Comparison of ENCODE assay signal across 20 cellular contexts in the genomic region with DNA sequence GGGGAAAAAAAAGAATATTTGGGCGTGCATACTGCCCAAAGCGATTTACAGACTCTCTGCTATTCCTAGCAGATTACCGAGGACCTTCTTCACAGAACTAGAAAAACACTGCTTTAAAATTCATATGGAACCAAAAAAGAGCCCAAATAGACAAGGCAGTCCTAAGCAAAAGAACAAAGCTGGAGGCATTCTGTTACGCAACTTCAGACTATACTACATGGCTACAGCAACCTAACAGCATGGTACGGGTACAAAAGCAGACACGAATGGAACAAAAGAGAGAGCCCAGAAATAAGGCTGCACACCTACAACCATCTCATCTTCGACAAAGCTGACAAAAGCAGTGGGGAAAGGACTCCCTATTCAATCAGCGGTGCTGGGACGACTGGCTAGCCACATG. TPM values are rescaled to one million over a fixed set of nuclear protein-coding genes. Genes with fewer than 3 reads are reported as not detected.
A peak's percentile ranks its signal among the peaks of the same experiment; 100 is the strongest.
DNase-seq lines count a peak whose midpoint lies in the region; ATAC-seq, FAIRE-seq and TF ChIP-seq lines count a peak whose summit lies in the region.
"Had no signal": no experiment of that assay in that cellular context is flagged by ENCODE, and none has a peak within 500 bp of the region (broad histone marks: within the 10 kb centered on the region; RNA-seq: fewer than 3 reads in every experiment).

No MANE protein-coding gene starts in this region.

- H4K8ac ChIP-seq in mesenchymal stem cell (ENCODE audit: low read length): peak overlapping the region; percentile 16

- CTCF ChIA-PET in HepG2 (lab: Yijun Ruan, JAX; ENCODE audit: low intra/inter-chr PET ratio, low total read pairs): no interaction called here
- CTCF ChIA-PET in K562 (lab: Yijun Ruan, JAX; ENCODE audit: low intra/inter-chr PET ratio): no interaction called here

- H3K9me3 ChIP-seq in HepG2 (ENCODE audit: low read length): no peaks in the 10 kb centered on the region
- no peaks in the 10 kb centered on the region for H3K9me3 ChIP-seq in right lobe of liver
- no peaks in the 10 kb centered on the region for H3K9me3 ChIP-seq in K562 (replicated peaks; ENCODE audit: control insufficient read depth, insufficient read depth, low read depth, low read length)
- no peaks in the 10 kb centered on the region for H3K9me3 ChIP-seq in mesenchymal stem cell (ENCODE audit: control insufficient read depth, low read length)
- H3K9me3 ChIP-seq: A549, BLaER1, Caco-2 had no signal

- in situ Hi-C loops in HepG2 (cut with HindIII; ENCODE audit: extremely low pct_ligation_motif_present, low pct_unique_long_range_greater_than_20kb): no loop called here
- in situ Hi-C loops in K562 (cut with MboI): no loop called here

- peaks cover 12% of the 10 kb centered on the region; the same call in 1 of the 2 replicates for H3K4me1 ChIP-seq in HepG2 (ENCODE audit: insufficient read depth, low read length)
- H3K4me1 ChIP-seq in right lobe of liver: peaks cover 0 to 6% (median 0%) of the 10 kb centered on the region in 4 donors
- H3K4me1 ChIP-seq in K562 (replicated peaks in 1 of 2; ENCODE audit: control insufficient read depth in 2 of 2, insufficient read depth in 2 of 2, low read length in 2 of 2): no peaks in the 10 kb centered on the region
- peaks cover 3% of the 10 kb centered on the region for H3K4me1 ChIP-seq in mesenchymal stem cell (ENCODE audit: control insufficient read depth, insufficient read depth, low read depth, low read length)
- H3K4me1 ChIP-seq: A549, BLaER1, Caco-2 had no signal

- POLR2A ChIA-PET in HepG2 (lab: Yijun Ruan, JAX): no interaction called here
- POLR2A ChIA-PET in K562 (lab: Yijun Ruan, JAX): no interaction called here

- H3K79me2 ChIP-seq in HepG2 (ENCODE audit: insufficient read depth, low read length) (no peaks in the 10 kb centered on the region), K562 (ENCODE audit: control insufficient read depth, insufficient read depth, low read length) (peaks cover 10% of the 10 kb centered on the region)

- no peaks in the 10 kb centered on the region for H3K9me1 ChIP-seq in K562 (ENCODE audit: control insufficient read depth, insufficient read depth, low read length)

- peaks cover 0 to 8% of the 10 kb centered on the region in 2 experiments; a peak in 2 of 5 replicates for H3K36me3 ChIP-seq in HepG2 (replicated peaks in 1 of 2; ENCODE audit: control insufficient read depth in 1 of 2, insufficient read depth in 2 of 2, low read length in 2 of 2)
- no peaks in the 10 kb centered on the region for H3K36me3 ChIP-seq in right lobe of liver
- H3K36me3 ChIP-seq in K562 (ENCODE audit: control insufficient read depth, insufficient read depth, low read length): peaks cover 19% of the 10 kb centered on the region; the same call in 2 of the 3 replicates
- peaks cover 8 to 11% of the 10 kb centered on the region in 2 experiments for H3K36me3 ChIP-seq in mesenchymal stem cell (ENCODE audit: control insufficient read depth in 1 of 2, insufficient read depth in 2 of 2, low read depth in 1 of 2, low read length in 2 of 2)

- no peak overlapping the region for H2BK15ac ChIP-seq in mesenchymal stem cell (ENCODE audit: low read depth, poor library complexity, severe bottlenecking)

- no peak for ATAC-seq in HepG2
- ATAC-seq in right lobe of liver: no peak
- ATAC-seq in K562: no peak
- no peak for ATAC-seq in esophagus mucosa
- ATAC-seq: A549; CD8-positive, alpha-beta T cell; HCT116 had no signal

- no peak overlapping the region for H3K9ac ChIP-seq in HepG2 (ENCODE audit: insufficient read depth, low read depth, low read length)
- H3K9ac ChIP-seq in K562 (ENCODE audit: insufficient read depth in 1 of 2, low read depth in 2 of 2, low read length in 2 of 2): no peak overlapping the region
- no peak overlapping the region for H3K9ac ChIP-seq in mesenchymal stem cell (ENCODE audit: low read length)
- H3K9ac ChIP-seq: BLaER1 had no signal

- H3K4me2 ChIP-seq in HepG2 (ENCODE audit: low read depth, low read length) (no peak overlapping the region), K562 (ENCODE audit: insufficient read depth, low read length) (no peak overlapping the region), mesenchymal stem cell (ENCODE audit: low read length, poor library complexity, severe bottlenecking) (no peak overlapping the region)
- H3K4me2 ChIP-seq: A549, BLaER1 had no signal

- TF ChIP-seq EP300 in HepG2 (IDR thresholded peaks at IDR 0.05; ENCODE audit: low read depth in 2 of 2, low read length in 2 of 2) (no peak), HepG2 (CRISPR knock-in tag; IDR thresholded peaks at IDR 0.05; ENCODE audit: borderline replicate concordance) (no peak), K562 (IDR thresholded peaks at IDR 0.05; ENCODE audit: low read length) (no peak)

- no peak overlapping the region for H2BK120ac ChIP-seq in mesenchymal stem cell (ENCODE audit: low read depth, low read length)

- H3K79me1 ChIP-seq in mesenchymal stem cell (replicated peaks; ENCODE audit: low read length, poor library complexity, severe bottlenecking): peaks cover 22% of the 10 kb centered on the region

- H4K91ac ChIP-seq in mesenchymal stem cell (ENCODE audit: low read length): no peak overlapping the region

- no peak for TF ChIP-seq POLR2A in HepG2 (IDR thresholded peaks at IDR 0.05; ENCODE audit: insufficient read depth in 1 of 2, low read depth in 2 of 2, low read length in 2 of 2)
- no peak for TF ChIP-seq POLR2A in right lobe of liver (IDR thresholded peaks at IDR 0.05)
- no peak for TF ChIP-seq POLR2A in K562 (conservative IDR thresholded peaks at IDR 0.05)

- no peak overlapping the region for H3K23ac ChIP-seq in mesenchymal stem cell (ENCODE audit: low read length in 2 of 2)

- H3K27me3 ChIP-seq in HepG2 (ENCODE audit: control insufficient read depth in 1 of 2, insufficient read depth in 2 of 2, low read length in 2 of 2) (no peaks in the 10 kb centered on the region), right lobe of liver (no peaks in the 10 kb centered on the region), K562 (ENCODE audit: control insufficient read depth in 2 of 2, insufficient read depth in 2 of 2, low read length in 2 of 2) (no peaks in the 10 kb centered on the region), mesenchymal stem cell (ENCODE audit: control insufficient read depth in 1 of 2, insufficient read depth in 1 of 2, low read length in 2 of 2) (no peaks in the 10 kb centered on the region)
- H3K27me3 ChIP-seq: BLaER1 had no signal

- DNase-seq in HepG2 (ENCODE audit: low spot score): no peak
- no peak for DNase-seq in right lobe of liver
- DNase-seq in K562 (ENCODE audit: extremely low read depth in 1 of 4, low spot score in 3 of 4): no peak
- no peak for DNase-seq in mesenchymal stem cell
- no peak for DNase-seq in activated naive CD4-positive, alpha-beta T cell treated with Interleukin-2 at 50 U/mL for 16 hours
- DNase-seq: 8988T; ACHN; Caco-2; CD4-positive, CD25-positive, alpha-beta regulatory T cell; CD8-positive, alpha-beta T cell; DMS153; DND-41; H9 had no signal

- H3K4me3 ChIP-seq in HepG2 (replicated peaks in 1 of 3; ENCODE audit: insufficient read depth in 1 of 3, low read depth in 2 of 3, low read length in 3 of 3) (no peak overlapping the region), right lobe of liver (no peak overlapping the region), K562 (no peak overlapping the region), mesenchymal stem cell (ENCODE audit: insufficient read depth in 1 of 2, low read depth in 1 of 2, low read length in 2 of 2) (no peak overlapping the region)
- H3K4me3 ChIP-seq: A549, BLaER1 had no signal

- H4K20me1 ChIP-seq in HepG2 (ENCODE audit: insufficient read depth, low read length) (no peaks in the 10 kb centered on the region), K562 (replicated peaks; ENCODE audit: control insufficient read depth, insufficient read depth, low read length) (no peaks in the 10 kb centered on the region)

- BruUV-seq in HepG2 (replicated peaks; lab: Mats Ljungman, UMichigan): no TSS peak
- no TSS peak for BruUV-seq in K562 (replicated peaks; lab: Mats Ljungman, UMichigan)

- intact Hi-C loops in HepG2 (cut with micrococcal nuclease; ENCODE audit: unreplicated experiment): no loop called here
- intact Hi-C loops in right lobe of liver (cut with DNase I): no loop called here
- intact Hi-C loops in K562 (cut with micrococcal nuclease): no loop called here

- no peak overlapping the region for H3K14ac ChIP-seq in mesenchymal stem cell (ENCODE audit: low read length in 2 of 2)

- no peak overlapping the region for H2AFZ ChIP-seq in HepG2 (ENCODE audit: low read length)
- H2AFZ ChIP-seq in K562 (ENCODE audit: low read depth, low read length): no peak overlapping the region
- H2AFZ ChIP-seq in mesenchymal stem cell (ENCODE audit: low read depth, low read length): no peak overlapping the region

- H3K27ac ChIP-seq in HepG2 (ENCODE audit: extremely low read length, insufficient read depth, low read length): no peak overlapping the region
- H3K27ac ChIP-seq in right lobe of liver: no peak overlapping the region
- H3K27ac ChIP-seq in K562 (ENCODE audit: extremely low read depth, low read depth, low read length): no peak overlapping the region
- H3K27ac ChIP-seq in mesenchymal stem cell (ENCODE audit: low read length, poor library complexity, severe bottlenecking): no peak overlapping the region
- H3K27ac ChIP-seq: A549, BLaER1, C4-2B had no signal

- H2BK5ac ChIP-seq in mesenchymal stem cell (ENCODE audit: low read depth, low read length, poor library complexity, severe bottlenecking): no peak overlapping the region

- H2BK12ac ChIP-seq in mesenchymal stem cell (ENCODE audit: low read length in 2 of 2): no peak overlapping the region

- no peak for TF ChIP-seq CTCF in HepG2 (CRISPR knock-in tag; IDR thresholded peaks at IDR 0.05)
- no peak for TF ChIP-seq CTCF in right lobe of liver (IDR thresholded peaks at IDR 0.05)
- no peak for TF ChIP-seq CTCF in K562 (IDR thresholded peaks at IDR 0.05 in 2 of 3, conservative IDR thresholded peaks at IDR 0.05 in 1 of 3; ENCODE audit: insufficient read depth in 2 of 3, low read depth in 1 of 3, low read length in 3 of 3)

- no peak overlapping the region for H3K4ac ChIP-seq in mesenchymal stem cell (ENCODE audit: low read depth in 1 of 2, low read length in 2 of 2)

- no peak overlapping the region for H3K18ac ChIP-seq in mesenchymal stem cell (ENCODE audit: low read depth in 1 of 2, low read length in 2 of 2)

- WGBS in HepG2 (ENCODE audit: low lambda C conversion rate): 94% methylated on average over 9 of the region's 9 CpGs
- WGBS in right lobe of liver (ENCODE audit: insufficient coverage, low coverage, low lambda C conversion rate, missing lambda C conversion rate): 92% methylated on average over 6 of the region's 9 CpGs
- 94% methylated on average over 9 of the region's 9 CpGs for WGBS in K562 (ENCODE audit: insufficient coverage, low coverage, missing lambda C conversion rate)
- 90% methylated on average over 9 of the region's 9 CpGs for WGBS in mesenchymal stem cell

- TF ChIP-seq RAD21 in HepG2 (CRISPR knock-in tag; IDR thresholded peaks at IDR 0.05) (no peak), K562 (CRISPR knock-in tag; conservative IDR thresholded peaks at IDR 0.05 in 1 of 2, IDR thresholded peaks at IDR 0.05 in 1 of 2) (no peak)

- H2AK5ac ChIP-seq in mesenchymal stem cell (ENCODE audit: low read length, severe bottlenecking): no peak overlapping the region

- FAIRE-seq in HepG2 (lab: Jason Lieb, UNC): no peak
- FAIRE-seq in K562 (lab: Jason Lieb, UNC): no peak
- FAIRE-seq: A549, G401.6, GM12892 had no signal

RNA-seq across cellular contexts. Expression of a gene that starts 56.7 kb away (rescaled TPM):
- 12.2 and 13.0 TPM in 2 replicates for total RNA-seq in HepG2 (2016; rRNA removed; fragmentation: Illumina TruSeq; extraction: Trizol)
- total RNA-seq in HepG2 (2016; cell fraction: cytosol; rRNA removed; fragmentation: Illumina TruSeq; extraction: Trizol; ENCODE audit: low read depth): 45.5 and 46.6 TPM in 2 replicates
- total RNA-seq in HepG2 (2016; cell fraction: insoluble cytoplasmic fraction; rRNA removed; fragmentation: Illumina TruSeq; extraction: Trizol): 10.7 and 11.9 TPM in 2 replicates
- 36.3 and 37.0 TPM in 2 replicates for total RNA-seq in HepG2 (2016; cell fraction: membrane; rRNA removed; fragmentation: Illumina TruSeq; extraction: Trizol)
- total RNA-seq in HepG2 (2016; cell fraction: nucleus; rRNA removed; fragmentation: Illumina TruSeq; extraction: Trizol): 8.7 and 9.5 TPM in 2 replicates
- polyA plus RNA-seq in HepG2 (2011; rRNA removed): 6.9 and 7.2 TPM in 2 replicates
- 6.0 and 6.8 TPM in 2 replicates for polyA plus RNA-seq in HepG2 (2011; cell fraction: cytosol; rRNA removed)
- 8.0 and 8.4 TPM in 2 replicates for polyA plus RNA-seq in HepG2 (2011; cell fraction: nucleus; rRNA removed)
- polyA plus RNA-seq in HepG2 (2012): 5.3 and 5.6 TPM in 2 replicates
- polyA plus RNA-seq in HepG2 (2016; cell fraction: cytosol; fragmentation: Illumina TruSeq; extraction: Trizol; ENCODE audit: low read depth): 11.1 and 11.2 TPM in 2 replicates
- 7.7 and 10.1 TPM in 2 replicates for polyA plus RNA-seq in HepG2 (2016; cell fraction: insoluble cytoplasmic fraction; fragmentation: Illumina TruSeq; extraction: Trizol; ENCODE audit: low read depth)
- polyA plus RNA-seq in HepG2 (2016; cell fraction: membrane; fragmentation: Illumina TruSeq; extraction: Trizol; ENCODE audit: low read depth): 15.8 and 17.5 TPM in 2 replicates
- 11.6 and 12.0 TPM in 2 replicates for polyA plus RNA-seq in HepG2 (2016; cell fraction: nucleus; fragmentation: Illumina TruSeq; extraction: Trizol; ENCODE audit: insufficient read depth, low read depth)
- 21.0 and 40.5 TPM in 2 replicates for polyA minus RNA-seq in HepG2 (2011; rRNA and poly(A)+ RNA removed; ENCODE audit: low replicate concordance)
- polyA minus RNA-seq in HepG2 (2011; cell fraction: cytosol; rRNA and poly(A)+ RNA removed): 7.8 and 9.1 TPM in 2 replicates
- 6.8 and 11.8 TPM in 2 replicates for polyA minus RNA-seq in HepG2 (2011; cell fraction: nucleus; rRNA and poly(A)+ RNA removed)
- 10 to 100 TPM in 1 of 6 experiments, 1 to 10 TPM in 5; 5.6 to 10.5 (median 8.3) TPM for total RNA-seq in right lobe of liver
- total RNA-seq in K562 (2011; cell fraction: chromatin; rRNA removed; ENCODE audit: low replicate concordance): 42.1 and 44.1 TPM in 2 replicates
- 22.5 and 22.8 TPM in 2 replicates for total RNA-seq in K562 (2011; cell fraction: nucleolus; rRNA removed)
- 25.0 and 25.2 TPM in 2 replicates for total RNA-seq in K562 (2011; cell fraction: nucleoplasm; rRNA removed)
- total RNA-seq in K562 (2014; rRNA removed): 8.1 and 11.4 TPM in 2 replicates
- total RNA-seq in K562 (2014; rRNA removed; fragmentation: Illumina TruSeq; extraction: Trizol): 9.1 and 9.9 TPM in 2 replicates
- 7.4 and 9.9 TPM in 2 replicates for total RNA-seq in K562 (2015; rRNA removed; fragmentation: Illumina TruSeq; extraction: Trizol)
- total RNA-seq in K562 (2021): 20.7 and 21.3 TPM in 2 replicates
- 13.6 and 15.3 TPM in 2 replicates for polyA plus RNA-seq in K562 (2011; rRNA removed)
- 9.6 and 13.1 TPM in 2 replicates for polyA plus RNA-seq in K562 (2011; cell fraction: cytosol; rRNA removed)
- 14.3 and 18.4 TPM in 2 replicates for polyA plus RNA-seq in K562 (2011; cell fraction: nucleus; rRNA removed)
- 7.7 and 9.8 TPM in 2 replicates for polyA plus RNA-seq in K562 (2012)
- 10.7 and 11.5 TPM in 2 replicates for polyA plus RNA-seq in K562 (2014; fragmentation: Illumina TruSeq; extraction: Trizol)
- polyA plus RNA-seq in K562 (2014; fragmentation: Nextera tagmentation; extraction: Ambion mirVana): under 1 TPM; 0.52 to 0.57 TPM
- 12.1 and 15.3 TPM in 2 replicates for polyA plus RNA-seq in K562 (2014; rRNA removed)
- polyA minus RNA-seq in K562 (2011; rRNA and poly(A)+ RNA removed): 40.9 and 41.5 TPM in 2 replicates
- 12.6 and 14.8 TPM in 2 replicates for polyA minus RNA-seq in K562 (2011; cell fraction: cytosol; rRNA and poly(A)+ RNA removed)
- 6.6 and 12.8 TPM in 2 replicates for polyA minus RNA-seq in K562 (2011; cell fraction: nucleus; rRNA and poly(A)+ RNA removed)
- 10.7 TPM for polyA plus RNA-seq in mesenchymal stem cell (2013, experiment 1 of 2)
- 11.9 TPM for polyA plus RNA-seq in mesenchymal stem cell (2013, experiment 2 of 2)
- total RNA-seq in esophagus mucosa: 15.1 TPM
